In the genomic region with DNA sequence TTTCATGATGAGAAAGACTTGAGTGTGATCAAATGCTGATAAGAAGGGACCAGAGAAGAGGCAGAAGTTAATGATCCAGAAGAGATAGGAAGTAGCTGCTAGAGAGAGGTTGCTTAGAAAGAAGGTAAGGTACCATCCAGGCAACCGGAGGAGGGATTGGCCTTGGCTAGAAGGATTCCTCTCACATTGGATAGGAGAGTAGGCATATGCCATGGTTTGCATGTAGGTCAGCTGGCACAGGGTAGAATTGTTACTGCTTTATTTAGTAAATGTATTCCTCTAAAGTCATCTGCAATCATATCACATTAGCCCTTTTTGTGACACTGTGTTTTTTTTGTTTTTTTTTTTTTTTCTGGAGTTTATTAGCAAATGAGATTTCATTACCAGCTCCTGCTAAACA, we compare ENCODE assay signal across 20 cellular contexts.
DNase-seq lines count a peak whose midpoint lies in the region; ATAC-seq and TF ChIP-seq lines count a peak whose summit lies in the region.
"Had no signal": no experiment of that assay in that cellular context is flagged by ENCODE, and none has a peak within 500 bp of the region (broad histone marks: within the 10 kb centered on the region; RNA-seq: fewer than 3 reads in every experiment).

No MANE protein-coding gene starts in this region.

- peaks cover 71% of the 10 kb centered on the region for H3K4me1 Mint-ChIP-seq in mesothelial cell of epicardium
- H3K4me1 Mint-ChIP-seq: CD4-positive, CD25-positive, alpha-beta regulatory T cell had no signal

- TF ChIP-seq CTCF in mesothelial cell of epicardium (IDR thresholded peaks at IDR 0.05; ENCODE audit: unreplicated experiment) (no peak), thyroid gland (IDR thresholded peaks at IDR 0.05) (no peak)

- in situ Hi-C loops in G401 (cut with HindIII; ENCODE audit: low sequenced_read_pairs): no loop called here

- no peak overlapping the region for H3K4me3 ChIP-seq in thyroid gland (replicated peaks in 1 of 3)
- H3K4me3 ChIP-seq: BLaER1, GM12878, GM23338, HAP-1 had no signal

- H3K4me1 ChIP-seq in thyroid gland: peaks cover 0 to 5% of the 10 kb centered on the region in 2 donors
- H3K4me1 ChIP-seq: BLaER1, HAP-1 had no signal

- H3K27ac ChIP-seq in thyroid gland: no peak overlapping the region
- H3K27ac ChIP-seq: BLaER1, C4-2B had no signal

- no peaks in the 10 kb centered on the region for H3K27me3 Mint-ChIP-seq in mesothelial cell of epicardium (ENCODE audit: low read depth)
- H3K27me3 Mint-ChIP-seq: CD4-positive, CD25-positive, alpha-beta regulatory T cell had no signal

- peak overlapping the region; percentile 11 for H3K27ac Mint-ChIP-seq in mesothelial cell of epicardium
- H3K27ac Mint-ChIP-seq: B cell; CD4-positive, CD25-positive, alpha-beta regulatory T cell; CD8-positive, alpha-beta T cell; HFFc6 had no signal

- 98 to 100% methylated on average over 1 of the region's 1 CpG for WGBS in thyroid gland, 2 donors

- no peaks in the 10 kb centered on the region for H3K9me3 ChIP-seq in thyroid gland
- H3K9me3 ChIP-seq: BLaER1, Caco-2, HAP-1 had no signal

- DNase-seq in G401 (ENCODE audit: low spot score): peak; percentile 98
- DNase-seq in cerebellar nuclear complex (lab: John Stamatoyannopoulos, UW): peak; percentile 83 to 89
- DNase-seq in mesothelial cell of epicardium (ENCODE audit: low spot score in 2 of 2, unreplicated experiment in 2 of 2): no peak
- peak; percentile 18 for DNase-seq in superior temporal gyrus (ENCODE audit: extremely low spot score)
- no peak for DNase-seq in thyroid gland
- no peak for DNase-seq in HUDEP-2 (lab: John Stamatoyannopoulos, UW; ENCODE audit: unreplicated experiment in 76 of 76)
- DNase-seq: Caco-2; CD4-positive, CD25-positive, alpha-beta regulatory T cell; CD8-positive, alpha-beta T cell; DMS153; DND-41; GDM1; HFFc6 had no signal

- H3K36me3 ChIP-seq in thyroid gland: no peaks in the 10 kb centered on the region
- H3K36me3 ChIP-seq: BLaER1, HAP-1 had no signal

- H3K9me3 Mint-ChIP-seq in mesothelial cell of epicardium: no peaks in the 10 kb centered on the region
- H3K9me3 Mint-ChIP-seq: CD8-positive, alpha-beta T cell; GM23338 had no signal

- no peak overlapping the region for H3K4me3 Mint-ChIP-seq in mesothelial cell of epicardium
- H3K4me3 Mint-ChIP-seq: B cell; CD4-positive, CD25-positive, alpha-beta regulatory T cell; CD8-positive, alpha-beta T cell; GM23338; HFFc6 had no signal

- no peaks in the 10 kb centered on the region for H3K36me3 Mint-ChIP-seq in mesothelial cell of epicardium
- H3K36me3 Mint-ChIP-seq: CD4-positive, CD25-positive, alpha-beta regulatory T cell; CD8-positive, alpha-beta T cell had no signal

- no peak for TF ChIP-seq POLR2A in thyroid gland (IDR thresholded peaks at IDR 0.05)

- ATAC-seq in GM19397 (IDR thresholded peaks at IDR 0.05; ENCODE audit: unreplicated experiment): no peak
- ATAC-seq: CD8-positive, alpha-beta T cell; GM12878; GM23338 had no signal

- no peaks in the 10 kb centered on the region for H3K27me3 ChIP-seq in thyroid gland
- H3K27me3 ChIP-seq: BLaER1 had no signal

- intact Hi-C loops in thyroid gland (cut with DNase I): no loop called here

Comparison
In these comparisons a context has a peak if more than half of its experiments do, and no peak if none do; other contexts are left out.
1. DNase-seq: peak in G401 (single experiment), cerebellar nuclear complex (2 of 2) and superior temporal gyrus (single experiment); none in mesothelial cell of epicardium (0 of 2), thyroid gland (0 of 2) and HUDEP-2 (0 of 76).